In the genomic region with DNA sequence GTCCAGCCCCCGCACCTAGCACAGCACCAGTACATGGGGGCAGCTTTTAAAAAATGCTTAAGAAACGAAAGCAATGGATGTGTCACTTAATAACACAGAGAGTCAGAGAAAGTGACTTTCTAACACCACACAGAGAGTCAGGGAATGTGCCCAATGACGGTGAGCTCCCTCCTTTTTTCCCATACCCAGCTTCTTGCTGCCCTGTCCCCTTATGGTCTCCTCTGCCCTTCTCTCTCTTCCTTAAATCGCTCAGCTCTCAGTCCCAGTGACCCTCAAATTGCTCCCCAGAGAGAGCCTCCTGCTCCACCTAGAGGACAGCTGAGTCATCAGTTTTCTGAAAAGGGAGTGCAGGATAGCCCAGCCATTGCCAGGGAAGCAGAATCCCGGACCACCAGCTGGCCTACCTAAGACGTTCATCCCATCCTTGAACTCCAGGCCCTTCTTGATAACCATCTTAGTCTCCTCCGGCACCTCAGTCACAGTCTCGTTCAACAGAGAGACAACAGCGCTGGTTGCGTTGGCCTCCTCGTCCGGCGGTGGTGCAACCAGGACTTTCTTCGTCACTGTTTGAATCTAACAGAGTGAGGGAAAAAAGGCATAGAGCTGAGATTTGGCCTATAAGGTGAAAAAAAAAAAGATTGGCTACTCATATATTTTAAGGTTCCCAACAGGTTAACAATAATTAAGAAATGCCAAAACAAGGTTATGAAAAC, we compare ENCODE assay signal across 8 cellular contexts.
DNase-seq lines count a peak whose midpoint lies in the region; ATAC-seq and TF ChIP-seq lines count a peak whose summit lies in the region.

No MANE protein-coding gene starts in this region.

- CTCF ChIA-PET in HEK293 (lab: Yijun Ruan, JAX): interaction anchor here (0.6 to 2.1 kb wide), 23 partner anchors 18 to 1856 kb away, joined by 3 to 10 read pairs (median 4); no protein-coding TSS in a partner anchor
- CTCF ChIA-PET in PC-3 (lab: Charles Lee): interaction anchor here (0.8 kb wide), 1 partner anchor 379 kb away, joined by 5 read pairs; no protein-coding TSS in a partner anchor

- TF ChIP-seq POLR2A in adrenal gland (IDR thresholded peaks at IDR 0.05) (no peak), thyroid gland (IDR thresholded peaks at IDR 0.05) (no peak)

- H3K9me2 ChIP-seq in PC-3 (replicated peaks; ENCODE audit: low read length): no peaks in the 10 kb centered on the region

- DNase-seq in DMS53 (lab: John Stamatoyannopoulos, UW) (peak; percentile 14), DMS53 treated with DMSO at 0.1 percent for 48 hours (lab: John Stamatoyannopoulos, UW; ENCODE audit: unreplicated experiment) (no peak), PC-3 (peak; percentile 55), adrenal gland (peak; percentile 59 to 72 (median 67)), iPS-NIHi7 (ENCODE audit: extremely low spot score) (peak; percentile 87), thyroid gland (peak; percentile 54 to 65), NCI-H446 treated with DMSO at 0.1 percent for 48 hours (lab: John Stamatoyannopoulos, UW) (no peak)

- H3K27me3 ChIP-seq in PC-3 (ENCODE audit: low read length) (no peaks in the 10 kb centered on the region), adrenal gland (no peaks in the 10 kb centered on the region), thyroid gland (no peaks in the 10 kb centered on the region)

- POLR2A ChIA-PET in HEK293 (lab: Yijun Ruan, JAX): no interaction called here
- POLR2A ChIA-PET in PC-3 (lab: Charles Lee; ENCODE audit: unreplicated experiment): interaction anchor here (0.6 kb wide), 1 partner anchor 143 kb away, joined by 3 read pairs; no protein-coding TSS in a partner anchor

- H3K9me3 ChIP-seq in HEK293 (ENCODE audit: control insufficient read depth, insufficient read depth, low read depth, low read length) (no peaks in the 10 kb centered on the region), PC-3 (ENCODE audit: low read length) (no peaks in the 10 kb centered on the region), adrenal gland (replicated peaks in 1 of 3) (no peaks in the 10 kb centered on the region), thyroid gland (no peaks in the 10 kb centered on the region)

- no peak overlapping the region for H3K4me3 ChIP-seq in HEK293 (ENCODE audit: low read depth, low read length)
- H3K4me3 ChIP-seq in PC-3 (ENCODE audit: low read length): no peak overlapping the region
- H3K4me3 ChIP-seq in adrenal gland: no peak overlapping the region
- H3K4me3 ChIP-seq in thyroid gland (replicated peaks in 1 of 3): no peak overlapping the region

- intact Hi-C loops in PC-3 (cut with micrococcal nuclease): loop anchor here (1.0 to 5.0 kb wide), 2 partner anchors 309 to 380 kb away; no protein-coding TSS in a partner anchor
- intact Hi-C loops in adrenal gland (cut with DNase I): no loop called here
- intact Hi-C loops in thyroid gland (cut with DNase I): no loop called here

- no peaks in the 10 kb centered on the region for H4K20me1 ChIP-seq in PC-3 (ENCODE audit: low read length)

- H2AFZ ChIP-seq in PC-3 (ENCODE audit: low read length): peak overlapping the region; percentile 58

- H3K79me2 ChIP-seq in PC-3 (ENCODE audit: low read length): no peaks in the 10 kb centered on the region

- H3K36me3 ChIP-seq in HEK293 (ENCODE audit: control insufficient read depth in 2 of 2, insufficient read depth in 1 of 2, low read length in 2 of 2): no peaks in the 10 kb centered on the region
- no peaks in the 10 kb centered on the region for H3K36me3 ChIP-seq in PC-3 (ENCODE audit: low read depth, low read length)
- no peaks in the 10 kb centered on the region for H3K36me3 ChIP-seq in adrenal gland (replicated peaks in 1 of 2)
- no peaks in the 10 kb centered on the region for H3K36me3 ChIP-seq in thyroid gland

- H3K4me1 ChIP-seq in HEK293 (ENCODE audit: control insufficient read depth, insufficient read depth, low read length) (no peaks in the 10 kb centered on the region), PC-3 (ENCODE audit: insufficient read depth, low read length) (peaks cover 21% of the 10 kb centered on the region), adrenal gland (replicated peaks in 1 of 2) (peaks cover 0 to 20% of the 10 kb centered on the region in 2 donors), thyroid gland (peaks cover 0 to 8% of the 10 kb centered on the region in 2 donors)

- H3K9ac ChIP-seq in PC-3 (ENCODE audit: low read length): peak overlapping the region; percentile 7; the same call in 1 of the 2 replicates

- ATAC-seq in PC-3: peak; percentile 88

- 61 to 68% (median 66%) methylated on average over 14 of the region's 14 CpGs for WGBS in adrenal gland, 4 donors
- 67 to 69% methylated on average over 14 of the region's 14 CpGs for whole genome bisulfite sequencing in thyroid gland, 2 donors

- BruUV-seq in PC-3 (replicated peaks; lab: Mats Ljungman, UMichigan): no TSS peak

- H3K27ac ChIP-seq in HEK293 (ENCODE audit: extremely low read depth, low read depth, low read length) (no peak overlapping the region), PC-3 (ENCODE audit: low read length) (no peak overlapping the region), adrenal gland (no peak overlapping the region), thyroid gland (no peak overlapping the region)

- TF ChIP-seq CTCF in HEK293 (tag by site-specific recombination; IDR thresholded peaks at IDR 0.05) (peak; percentile 30; the same call in 1 of the 2 replicates), PC-3 (conservative IDR thresholded peaks at IDR 0.05; ENCODE audit: low read depth, low read length) (peak; percentile 67), adrenal gland (IDR thresholded peaks at IDR 0.05) (peak; percentile 17 to 63 (median 51)), thyroid gland (IDR thresholded peaks at IDR 0.05) (peak; percentile 32 to 85 (median 60))

- H3F3A ChIP-seq in PC-3 (ENCODE audit: low read length, unreplicated experiment): no peaks in the 10 kb centered on the region

- no peak overlapping the region for H3K4me2 ChIP-seq in PC-3 (ENCODE audit: low read length)

TF ChIP-seq in HEK293, 187 proteins besides CTCF, POLR2A, EP300 and RAD21:
- no peak for TF ChIP-seq ZNF792 (tag by site-specific recombination; IDR thresholded peaks at IDR 0.05)
- no peak for TF ChIP-seq GLIS1 (tag by site-specific recombination; IDR thresholded peaks at IDR 0.05)
- no peak for TF ChIP-seq ZNF24 (tag by site-specific recombination; IDR thresholded peaks at IDR 0.05)
- peak; percentile 61; the same call in 1 of the 2 replicates for TF ChIP-seq PRDM1 (tag by site-specific recombination; IDR thresholded peaks at IDR 0.05)
- no peak for TF ChIP-seq ZNF214 (tag by site-specific recombination; IDR thresholded peaks at IDR 0.05; ENCODE audit: borderline replicate concordance)
- TF ChIP-seq ZNF654 (tag by site-specific recombination; IDR thresholded peaks at IDR 0.05; ENCODE audit: low read depth): peak; percentile 12; the same call in 1 of the 2 replicates
- TF ChIP-seq ZNF433 (tag by site-specific recombination; IDR thresholded peaks at IDR 0.05; ENCODE audit: low read depth): no peak

Comparison
In these comparisons a context has a peak if more than half of its experiments do, and no peak if none do; other contexts are left out.
1. DNase-seq: peak in DMS53 (single experiment), PC-3 (single experiment), adrenal gland (7 of 7), iPS-NIHi7 (single experiment) and thyroid gland (2 of 2); none in DMS53 treated with DMSO at 0.1 percent for 48 hours (single experiment) and NCI-H446 treated with DMSO at 0.1 percent for 48 hours (single experiment).
2. Peak in every context shown above with its lines, with median percentiles within 50 percentile points of each other: CTCF ChIP-seq.